In genomic region chr22:38781033-38781432, GRCh38 we compare ENCODE assay signal across 19 cellular contexts. TPM values are rescaled to one million over a fixed set of nuclear protein-coding genes. Genes with fewer than 3 reads are reported as not detected.
DNase-seq lines count a peak whose midpoint lies in the region; ATAC-seq lines count a peak whose summit lies in the region.
"Had no signal": no experiment of that assay in that cellular context is flagged by ENCODE, and none has a peak within 500 bp of the region (broad histone marks: within the 10 kb centered on the region; RNA-seq: fewer than 3 reads in every experiment).

No MANE protein-coding gene starts in this region.

- H3K27me3 Mint-ChIP-seq in activated CD4-positive, alpha-beta T cell treated with anti-CD3 and anti-CD28 coated beads, Interleukin-2, amount 10 ng/mL, durations not matched to agents 7 days and 5 days: no peaks in the 10 kb centered on the region

- intact Hi-C loops in Right ventricle myocardium superior (cut with DNase I): no loop called here
- intact Hi-C loops in right cardiac atrium (cut with DNase I): no loop called here

- H3K27me3 ChIP-seq in right cardiac atrium (ENCODE audit: control insufficient read depth, insufficient read depth): no peaks in the 10 kb centered on the region
- H3K27me3 ChIP-seq: BLaER1 had no signal

- POLR2A ChIA-PET in activated CD4-positive, alpha-beta T cell treated with anti-CD3 and anti-CD28 coated beads, Interleukin-2, amount 10 ng/mL, durations not matched to agents 7 days and 5 days (lab: Charles Lee): no interaction called here

- DNase-seq in activated CD4-positive, alpha-beta T cell treated with anti-CD3 and anti-CD28 coated beads, Interleukin-2, amount 10 ng/mL, durations not matched to agents 7 days and 5 days: no peak
- DNase-seq in activated CD4-positive, alpha-beta T cell treated with anti-CD3 and anti-CD28 coated beads, Interleukin-2, amount 50 U/mL, for 48 hours: no peak
- DNase-seq in Right ventricle myocardium superior (peak; percentile 83), right cardiac atrium (peak; percentile 65 to 88 (median 86)), HuH-7 (ENCODE audit: low spot score) (no peak), ecto neural progenitor cell (ENCODE audit: low spot score) (no peak), NCI-H1092 (lab: John Stamatoyannopoulos, UW) (no peak), NCI-H524 (lab: John Stamatoyannopoulos, UW) (no peak)
- DNase-seq: DND-41; GDM1; GM23248; KG1; NCI-H1092 treated with DMSO at 0.1 percent for 48 hours; NCI-H1694; NCI-H2227 treated with DMSO at 0.1 percent for 48 hours; NCI-H526 treated with DMSO at 0.1 percent for 48 hours; NK-92 treated with Interleukin-12 subunit alpha and Interleukin-12 subunit beta, amount 100 ng/mL, for 24 hours had no signal

- peaks cover 10% of the 10 kb centered on the region for H3K4me1 Mint-ChIP-seq in activated CD4-positive, alpha-beta T cell treated with anti-CD3 and anti-CD28 coated beads, Interleukin-2, amount 10 ng/mL, durations not matched to agents 7 days and 5 days

- peak overlapping the region; percentile 32 for H3K27ac ChIP-seq in right cardiac atrium (ENCODE audit: low read length)
- H3K27ac ChIP-seq: GM23248 had no signal

- H3K4me3 ChIP-seq in right cardiac atrium (ENCODE audit: low read length): no peak overlapping the region
- H3K4me3 ChIP-seq: BLaER1, GM12878, GM23248 had no signal

- CTCF ChIA-PET in activated CD4-positive, alpha-beta T cell treated with anti-CD3 and anti-CD28 coated beads, Interleukin-2, amount 10 ng/mL, durations not matched to agents 7 days and 5 days (lab: Charles Lee): interaction anchor here (0.9 to 1.4 kb wide), 2 partner anchors 12 to 140 kb away, joined by 4 to 5 read pairs; no protein-coding TSS in a partner anchor

- no peak overlapping the region for H3K4me3 Mint-ChIP-seq in activated CD4-positive, alpha-beta T cell treated with anti-CD3 and anti-CD28 coated beads, Interleukin-2, amount 10 ng/mL, durations not matched to agents 7 days and 5 days

- no peaks in the 10 kb centered on the region for H3K36me3 Mint-ChIP-seq in activated CD4-positive, alpha-beta T cell treated with anti-CD3 and anti-CD28 coated beads, Interleukin-2, amount 10 ng/mL, durations not matched to agents 7 days and 5 days (ENCODE audit: low read depth)

- H3K4me1 ChIP-seq in right cardiac atrium (ENCODE audit: control insufficient read depth, insufficient read depth, low read length): peaks cover 10% of the 10 kb centered on the region

- H3K9me3 Mint-ChIP-seq in activated CD4-positive, alpha-beta T cell treated with anti-CD3 and anti-CD28 coated beads, Interleukin-2, amount 10 ng/mL, durations not matched to agents 7 days and 5 days: no peaks in the 10 kb centered on the region

- H3K9me3 ChIP-seq in right cardiac atrium (ENCODE audit: control insufficient read depth, low read length): no peaks in the 10 kb centered on the region
- H3K9me3 ChIP-seq: BLaER1 had no signal

- H3K27ac Mint-ChIP-seq in activated CD4-positive, alpha-beta T cell treated with anti-CD3 and anti-CD28 coated beads, Interleukin-2, amount 10 ng/mL, durations not matched to agents 7 days and 5 days: peak overlapping the region; percentile 48

- WGBS in right cardiac atrium: 59% methylated on average over 13 of the region's 13 CpGs

- ATAC-seq in Right ventricle myocardium superior (ENCODE audit: poor library complexity): peak; percentile 78
- peak; percentile 20 to 27 for ATAC-seq in right cardiac atrium
- ATAC-seq: GM12878 had no signal

RNA-seq across cellular contexts. Expression of gene DNAL4, which starts 12.9 kb away (rescaled TPM):
- total RNA-seq in activated CD4-positive, alpha-beta T cell treated with anti-CD3 and anti-CD28 coated beads, Interleukin-2, amount 10 ng/mL, durations not matched to agents 7 days and 5 days: 10 to 100 TPM in 1 of 2 experiments, 1 to 10 TPM in 1; 7.9 to 10.2 TPM
- 12.2 TPM for total RNA-seq in Right ventricle myocardium superior
- 10 to 100 TPM; 10.7 to 13.7 (median 12.7) TPM for total RNA-seq in right cardiac atrium
- 14.7 TPM for polyA plus RNA-seq in right cardiac atrium

RNA-seq across cellular contexts. Expression of gene SUN2, which starts 25.2 kb away (rescaled TPM):
- 100 to 1,000 TPM; 582 to 702 TPM for total RNA-seq in activated CD4-positive, alpha-beta T cell treated with anti-CD3 and anti-CD28 coated beads, Interleukin-2, amount 10 ng/mL, durations not matched to agents 7 days and 5 days
- total RNA-seq in Right ventricle myocardium superior (117 TPM), right cardiac atrium (100 to 1,000 TPM; 103 to 123 (median 116) TPM)
- 61.7 TPM for polyA plus RNA-seq in right cardiac atrium

Comparison
In these comparisons a context has a peak if more than half of its experiments do, and no peak if none do; other contexts are left out.
1. DNase-seq: peak in Right ventricle myocardium superior (single experiment) and right cardiac atrium (3 of 3); none in activated CD4-positive, alpha-beta T cell treated with anti-CD3 and anti-CD28 coated beads, Interleukin-2, amount 10 ng/mL, durations not matched to agents 7 days and 5 days (single experiment), activated CD4-positive, alpha-beta T cell treated with anti-CD3 and anti-CD28 coated beads, Interleukin-2, amount 50 U/mL, for 48 hours (0 of 2), HuH-7 (single experiment), ecto neural progenitor cell (single experiment), NCI-H1092 (single experiment) and NCI-H524 (0 of 2).